In genomic region chr6:20644667-20645370, GRCh38 we compare ENCODE assay signal across 25 cellular contexts.
DNase-seq lines count a peak whose midpoint lies in the region; ATAC-seq and TF ChIP-seq lines count a peak whose summit lies in the region.
"Had no signal": no experiment of that assay in that cellular context is flagged by ENCODE, and none has a peak within 500 bp of the region (broad histone marks: within the 10 kb centered on the region; RNA-seq: fewer than 3 reads in every experiment).

No MANE protein-coding gene starts in this region.

- H3K4me1 Mint-ChIP-seq in activated naive CD8-positive, alpha-beta T cell treated with anti-CD3 and anti-CD28 coated beads, Interleukin-2, amount 50 U/mL, for 24 hours = peaks cover 8% of the 10 kb centered on the region
- H3K4me1 Mint-ChIP-seq in activated naive CD8-positive, alpha-beta T cell treated with anti-CD3 and anti-CD28 coated beads for 36 hours = peaks cover 11% of the 10 kb centered on the region

- H3K27me3 ChIP-seq in MG63 = no peaks in the 10 kb centered on the region
- H3K27me3 ChIP-seq: body of pancreas, colonic mucosa, ovary had no signal

- peak; percentile 36 for ATAC-seq in activated naive CD8-positive, alpha-beta T cell treated with anti-CD3 and anti-CD28 coated beads, Interleukin-2, amount 50 U/mL, for 24 hours
- ATAC-seq in HG03378 (IDR thresholded peaks at IDR 0.05; ENCODE audit: unreplicated experiment) (no peak), HG03175 (IDR thresholded peaks at IDR 0.05; ENCODE audit: unreplicated experiment) (no peak)
- ATAC-seq: body of pancreas; natural killer cell; right cardiac atrium; stimulated activated naive CD8-positive, alpha-beta T cell treated with anti-CD3 and anti-CD28 coated beads, Interleukin-15, Interleukin-2, amounts not matched to agents 100 U/mL and 50 U/mL, for 24 hours had no signal

- no peak overlapping the region for H3K4me3 Mint-ChIP-seq in activated naive CD8-positive, alpha-beta T cell treated with anti-CD3 and anti-CD28 coated beads, Interleukin-2, amount 50 U/mL, for 24 hours
- no peak overlapping the region for H3K4me3 Mint-ChIP-seq in activated naive CD8-positive, alpha-beta T cell treated with anti-CD3 and anti-CD28 coated beads for 36 hours
- H3K4me3 Mint-ChIP-seq: activated CD4-positive, alpha-beta T cell treated with anti-CD3 and anti-CD28 coated beads, Interleukin-2, amount 10 ng/mL, durations not matched to agents 24 days and 14 days; activated naive CD8-positive, alpha-beta T cell treated with anti-CD3 and anti-CD28 coated beads, Interleukin-2, amount 10 ng/mL, durations not matched to agents 7 days and 5 days; natural killer cell; T-helper 1 cell treated with Interleukin-12 subunit alpha and Interleukin-12 subunit beta and Interleukin-4 antibody, amounts not matched to agents 30 μg/mL and 1 μg/mL, for 36 hours had no signal

- in situ Hi-C loops in ACHN (cut with HindIII; ENCODE audit: low pct_ligation_motif_present, low pct_unique_long_range_greater_than_20kb, low sequenced_read_pairs) = no loop called here

- no peaks in the 10 kb centered on the region for H3K27me3 Mint-ChIP-seq in activated naive CD8-positive, alpha-beta T cell treated with anti-CD3 and anti-CD28 coated beads, Interleukin-2, amount 50 U/mL, for 24 hours
- no peaks in the 10 kb centered on the region for H3K27me3 Mint-ChIP-seq in activated naive CD8-positive, alpha-beta T cell treated with anti-CD3 and anti-CD28 coated beads for 36 hours
- H3K27me3 Mint-ChIP-seq: activated CD4-positive, alpha-beta T cell treated with anti-CD3 and anti-CD28 coated beads, Interleukin-2, amount 10 ng/mL, durations not matched to agents 24 days and 14 days; activated naive CD8-positive, alpha-beta T cell treated with anti-CD3 and anti-CD28 coated beads, Interleukin-2, amount 10 ng/mL, durations not matched to agents 7 days and 5 days had no signal

- H3K9me3 ChIP-seq in MG63 = no peaks in the 10 kb centered on the region
- H3K9me3 ChIP-seq: body of pancreas, colonic mucosa, ovary, thoracic aorta had no signal

- DNase-seq in activated naive CD8-positive, alpha-beta T cell treated with anti-CD3 and anti-CD28 coated beads, Interleukin-2, amount 50 U/mL, for 24 hours = no peak
- DNase-seq in activated naive CD8-positive, alpha-beta T cell treated with anti-CD3 and anti-CD28 coated beads for 36 hours = no peak
- DNase-seq in MG63 (peak; percentile 11), choroid plexus epithelial cell (ENCODE audit: low read depth) (peak; percentile 74), putamen (ENCODE audit: low spot score) (peak; percentile 8), ACHN (no peak)
- DNase-seq: activated CD4-positive, alpha-beta T cell treated with anti-CD3 and anti-CD28 coated beads, Interleukin-2, amount 10 ng/mL, durations not matched to agents 24 days and 14 days; activated CD8-positive, alpha-beta memory T cell treated with anti-CD3 and anti-CD28 coated beads, Interleukin-2, amount 50 U/mL, for 4 hours; activated naive CD8-positive, alpha-beta T cell treated with anti-CD3 and anti-CD28 coated beads, Interleukin-2, amount 10 ng/mL, durations not matched to agents 7 days and 5 days; body of pancreas; colonic mucosa; effector memory CD4-positive, alpha-beta T cell; Karpas-422; natural killer cell; NCI-H1105; NCI-H2029 treated with DMSO at 0.1 percent for 48 hours; NCI-H774; ovary; right cardiac atrium; stimulated activated naive CD8-positive, alpha-beta T cell treated with anti-CD3 and anti-CD28 coated beads, Interleukin-15, Interleukin-2, amounts not matched to agents 100 U/mL and 50 U/mL, for 24 hours had no signal

- no peaks in the 10 kb centered on the region for H3K9me3 Mint-ChIP-seq in activated naive CD8-positive, alpha-beta T cell treated with anti-CD3 and anti-CD28 coated beads, Interleukin-2, amount 50 U/mL, for 24 hours
- peaks cover 2% of the 10 kb centered on the region for H3K9me3 Mint-ChIP-seq in activated naive CD8-positive, alpha-beta T cell treated with anti-CD3 and anti-CD28 coated beads for 36 hours
- H3K9me3 Mint-ChIP-seq: activated naive CD8-positive, alpha-beta T cell treated with anti-CD3 and anti-CD28 coated beads, Interleukin-2, amount 10 ng/mL, durations not matched to agents 7 days and 5 days; natural killer cell; T-helper 1 cell treated with Interleukin-12 subunit alpha and Interleukin-12 subunit beta and Interleukin-4 antibody, amounts not matched to agents 30 μg/mL and 1 μg/mL, for 36 hours had no signal

- TF ChIP-seq CTCF in choroid plexus epithelial cell (conservative IDR thresholded peaks at IDR 0.05; ENCODE audit: low read depth, low read length) = no peak

- H3K36me3 ChIP-seq in MG63 = no peaks in the 10 kb centered on the region
- H3K36me3 ChIP-seq: colonic mucosa, ovary, thoracic aorta had no signal

- H3K4me3 ChIP-seq in MG63 (no peak overlapping the region), choroid plexus epithelial cell (ENCODE audit: low read depth, low read length) (no peak overlapping the region)
- H3K4me3 ChIP-seq: body of pancreas, colonic mucosa, ovary, SK-N-MC, thoracic aorta had no signal

- H3K36me3 Mint-ChIP-seq in activated naive CD8-positive, alpha-beta T cell treated with anti-CD3 and anti-CD28 coated beads, Interleukin-2, amount 50 U/mL, for 24 hours (ENCODE audit: low read depth) = peaks cover 25% of the 10 kb centered on the region
- peaks cover 34% of the 10 kb centered on the region for H3K36me3 Mint-ChIP-seq in activated naive CD8-positive, alpha-beta T cell treated with anti-CD3 and anti-CD28 coated beads for 36 hours
- H3K36me3 Mint-ChIP-seq: natural killer cell had no signal

- no peak overlapping the region for H3K27ac Mint-ChIP-seq in activated naive CD8-positive, alpha-beta T cell treated with anti-CD3 and anti-CD28 coated beads, Interleukin-2, amount 50 U/mL, for 24 hours
- H3K27ac Mint-ChIP-seq in activated naive CD8-positive, alpha-beta T cell treated with anti-CD3 and anti-CD28 coated beads for 36 hours = no peak overlapping the region
- H3K27ac Mint-ChIP-seq: activated CD4-positive, alpha-beta T cell treated with anti-CD3 and anti-CD28 coated beads, Interleukin-2, amount 10 ng/mL, durations not matched to agents 24 days and 14 days; activated naive CD8-positive, alpha-beta T cell treated with anti-CD3 and anti-CD28 coated beads, Interleukin-2, amount 10 ng/mL, durations not matched to agents 7 days and 5 days; natural killer cell; T-helper 1 cell treated with Interleukin-12 subunit alpha and Interleukin-12 subunit beta and Interleukin-4 antibody, amounts not matched to agents 30 μg/mL and 1 μg/mL, for 36 hours had no signal

Comparison
In these comparisons a context has a peak if more than half of its experiments do, and no peak if none do; other contexts are left out.
1. DNase-seq: peak in MG63 (single experiment), choroid plexus epithelial cell (single experiment) and putamen (single experiment); none in activated naive CD8-positive, alpha-beta T cell treated with anti-CD3 and anti-CD28 coated beads, Interleukin-2, amount 50 U/mL, for 24 hours (single experiment), activated naive CD8-positive, alpha-beta T cell treated with anti-CD3 and anti-CD28 coated beads for 36 hours (single experiment) and ACHN (single experiment).